12 cellular contexts compared by ENCODE assay signal in genomic region chr2:110482697-110483096, GRCh38. TPM values are rescaled to one million over a fixed set of nuclear protein-coding genes. Genes with fewer than 3 reads are reported as not detected.
A peak's percentile ranks its signal among the peaks of the same experiment; 100 is the strongest.
DNase-seq lines count a peak whose midpoint lies in the region; ATAC-seq, FAIRE-seq and TF ChIP-seq lines count a peak whose summit lies in the region.
"Not testable (repeated sequence)": the region's sequence is repeated elsewhere in the genome, so short reads cannot be mapped to it uniquely, and the experiment has no call there.
"Had no signal": no experiment of that assay in that cellular context is flagged by ENCODE, and none has a peak within 500 bp of the region (broad histone marks: within the 10 kb centered on the region; RNA-seq: fewer than 3 reads in every experiment).

No MANE protein-coding gene starts in this region.

- H2BK5ac ChIP-seq in IMR-90 (ENCODE audit: low read depth, low read length, poor library complexity, severe bottlenecking) = not testable (repeated sequence)

- not testable (repeated sequence) for H3K4me2 ChIP-seq in IMR-90 (ENCODE audit: low read depth, low read length); PC-3 (ENCODE audit: low read length); GM12878 (ENCODE audit: control insufficient read depth, insufficient read depth)

- not testable (repeated sequence) for H4K8ac ChIP-seq in IMR-90 (ENCODE audit: low read depth in 2 of 2, low read length in 2 of 2)

- TF ChIP-seq CTCF in IMR-90 (conservative IDR thresholded peaks at IDR 0.05; ENCODE audit: low read depth, low read length); PC-3 (conservative IDR thresholded peaks at IDR 0.05; ENCODE audit: low read depth, low read length); Panc1 (IDR thresholded peaks at IDR 0.05); RWPE2 (IDR thresholded peaks at IDR 0.05; ENCODE audit: poor library complexity, severe bottlenecking); GM12878 (IDR thresholded peaks at IDR 0.05 in 2 of 3, conservative IDR thresholded peaks at IDR 0.05 in 1 of 3; ENCODE audit: control insufficient read depth in 2 of 3, extremely low read depth in 1 of 3, insufficient read depth in 1 of 3, low read depth in 3 of 3, low read length in 3 of 3); foreskin keratinocyte (conservative IDR thresholded peaks at IDR 0.05): not testable (repeated sequence)

- not testable (repeated sequence) for H3K27me3 ChIP-seq in IMR-90 (ENCODE audit: control insufficient read depth, insufficient read depth, low read length); PC-3 (ENCODE audit: low read length); Panc1 (ENCODE audit: control insufficient read depth, insufficient read depth, low read length); RWPE2 (ENCODE audit: insufficient read depth, poor library complexity, severe bottlenecking); GM12878 (replicated peaks in 1 of 2; ENCODE audit: control insufficient read depth in 2 of 2, insufficient read depth in 2 of 2, low read length in 1 of 2); foreskin keratinocyte

- dilution Hi-C loops in IMR-90 (cut with HindIII; ENCODE audit: low sequenced_read_pairs, unreplicated experiment) = not testable (repeated sequence)

- H3K9me2 ChIP-seq in PC-3 (replicated peaks; ENCODE audit: low read length) = not testable (repeated sequence)

- not testable (repeated sequence) for TF ChIP-seq RAD21 in IMR-90 (IDR thresholded peaks at IDR 0.05; ENCODE audit: low read length); GM12878 (IDR thresholded peaks at IDR 0.05; ENCODE audit: insufficient read depth, low read depth, low read length)

- H2AFZ ChIP-seq in IMR-90 (replicated peaks; ENCODE audit: low read length, poor library complexity); PC-3 (ENCODE audit: low read length); GM12878 (ENCODE audit: control insufficient read depth, low read depth, low read length): not testable (repeated sequence)

- FAIRE-seq in H54 (lab: Jason Lieb, UNC) = peak; percentile 70
- not testable (repeated sequence) for FAIRE-seq in GM12878 (lab: Jason Lieb, UNC)

- H4K5ac ChIP-seq in IMR-90 (ENCODE audit: low read depth, low read length) = not testable (repeated sequence)

- SMC1A ChIA-PET in GM12878 (lab: Charles Lee; ENCODE audit: uncharacterized antibody, unreplicated experiment) = not testable (repeated sequence)

- not testable (repeated sequence) for H3K23ac ChIP-seq in IMR-90 (ENCODE audit: low read depth, low read length)

- POLR2A ChIA-PET in IMR-90 (lab: Charles Lee; ENCODE audit: unreplicated experiment); PC-3 (lab: Charles Lee; ENCODE audit: unreplicated experiment); Panc1 (lab: Charles Lee); GM12878 (lab: Charles Lee): not testable (repeated sequence)

- not testable (repeated sequence) for H3F3A ChIP-seq in PC-3 (ENCODE audit: low read length, unreplicated experiment)

- not testable (repeated sequence) for DNase-seq in H54 (ENCODE audit: insufficient read length, low spot score); IMR-90; PC-3; Panc1 (ENCODE audit: low read depth, low spot score); RWPE2 (ENCODE audit: low spot score); GM12878 (ENCODE audit: low read depth, low spot score); foreskin keratinocyte

- H2AK9ac ChIP-seq in IMR-90 (replicated peaks; ENCODE audit: low read depth, low read length, poor library complexity) = not testable (repeated sequence)

- RAD21 ChIA-PET in GM12878 (lab: Charles Lee; ENCODE audit: unreplicated experiment) = not testable (repeated sequence)

- intact Hi-C loops in IMR-90 (cut with micrococcal nuclease); PC-3 (cut with micrococcal nuclease); Panc1 (cut with micrococcal nuclease; ENCODE audit: unreplicated experiment); GM12878 (cut with micrococcal nuclease; ENCODE audit: unreplicated experiment): not testable (repeated sequence)

- not testable (repeated sequence) for H3K79me2 ChIP-seq in PC-3 (ENCODE audit: low read length); GM12878 (ENCODE audit: control insufficient read depth, insufficient read depth, low read length)

- not testable (repeated sequence) for H3K36me3 ChIP-seq in IMR-90 (ENCODE audit: control insufficient read depth, insufficient read depth, low read length); PC-3 (ENCODE audit: low read depth, low read length); Panc1 (ENCODE audit: control insufficient read depth, insufficient read depth, low read length); RWPE2 (ENCODE audit: low read depth); GM12878 (ENCODE audit: control insufficient read depth in 2 of 2, insufficient read depth in 2 of 2, low read length in 1 of 2)

- H3K9me3 ChIP-seq in IMR-90 (ENCODE audit: control insufficient read depth, insufficient read depth, low read length); PC-3 (ENCODE audit: low read length); Panc1 (ENCODE audit: control insufficient read depth, insufficient read depth, low read depth, low read length); RWPE2 (ENCODE audit: severe bottlenecking); GM12878 (replicated peaks; ENCODE audit: control insufficient read depth, insufficient read depth, low read length): not testable (repeated sequence)

- WGBS in IMR-90 (ENCODE audit: extremely low coverage in 2 of 2, insufficient read length in 1 of 2), 2 experiments = no CpG with 5 or more reads among the region's 4 CpGs
- WGBS in GM12878 (ENCODE audit: insufficient coverage, insufficient replicate concordance, low lambda C conversion rate, missing lambda C conversion rate) = no CpG with 5 or more reads among the region's 4 CpGs

- H3K14ac ChIP-seq in IMR-90 (replicated peaks; ENCODE audit: low read depth, low read length) = not testable (repeated sequence)

- TF ChIP-seq POLR2A in H54 (IDR thresholded peaks at IDR 0.05; ENCODE audit: low read depth, low read length); IMR-90 (IDR thresholded peaks at IDR 0.05; ENCODE audit: low read depth, low read length); GM12878 (IDR thresholded peaks at IDR 0.05; ENCODE audit: low read depth, low read length): not testable (repeated sequence)

- H3K27ac ChIP-seq in IMR-90 (ENCODE audit: insufficient read depth, low read length); PC-3 (ENCODE audit: low read length); Panc1 (ENCODE audit: low read length); RWPE2 (ENCODE audit: poor library complexity, severe bottlenecking); GM12878 (ENCODE audit: control insufficient read depth, insufficient read depth); foreskin keratinocyte: not testable (repeated sequence)

- not testable (repeated sequence) for BruUV-seq in IMR-90 (replicated peaks; lab: Mats Ljungman, UMichigan); PC-3 (replicated peaks; lab: Mats Ljungman, UMichigan); Panc1 (replicated peaks; lab: Mats Ljungman, UMichigan); GM12878 (replicated peaks; lab: Mats Ljungman, UMichigan)

- not testable (repeated sequence) for H3K9me1 ChIP-seq in IMR-90 (ENCODE audit: insufficient read depth, low read length)

- H3K4me3 ChIP-seq in IMR-90 (ENCODE audit: insufficient read depth, low read depth, low read length); PC-3 (ENCODE audit: low read length); Panc1 (ENCODE audit: low read depth in 2 of 2, low read length in 2 of 2); RWPE2 (ENCODE audit: severe bottlenecking); GM12878: not testable (repeated sequence)

- H3K4ac ChIP-seq in IMR-90 (ENCODE audit: low read depth, low read length) = not testable (repeated sequence)

- TF ChIP-seq EP300 in GM12878 (IDR thresholded peaks at IDR 0.05; ENCODE audit: borderline replicate concordance in 1 of 2, control insufficient read depth in 1 of 2, low read depth in 2 of 2, low read length in 2 of 2) = not testable (repeated sequence)

- H3K18ac ChIP-seq in IMR-90 (ENCODE audit: low read depth, low read length) = not testable (repeated sequence)

- H3K56ac ChIP-seq in IMR-90 (ENCODE audit: extremely low read depth, insufficient read depth, low read length) = not testable (repeated sequence)

- H2BK15ac ChIP-seq in IMR-90 (ENCODE audit: low read depth, low read length) = not testable (repeated sequence)

- CTCF ChIA-PET in IMR-90 (lab: Yijun Ruan, JAX); PC-3 (lab: Charles Lee); Panc1 (lab: Charles Lee); GM12878 (lab: Yijun Ruan, JAX): not testable (repeated sequence)

- in situ Hi-C loops in IMR-90 (cut with MboI; ENCODE audit: low sequenced_read_pairs); Panc1 (cut with HindIII; ENCODE audit: low pct_unique_long_range_greater_than_20kb, low sequenced_read_pairs); GM12878 (cut with MboI): not testable (repeated sequence)

- not testable (repeated sequence) for H4K20me1 ChIP-seq in IMR-90 (ENCODE audit: insufficient read depth, low read length); PC-3 (ENCODE audit: low read length); GM12878 (ENCODE audit: control insufficient read depth, insufficient read depth)

- not testable (repeated sequence) for H2BK120ac ChIP-seq in IMR-90 (ENCODE audit: low read depth, low read length)

- not testable (repeated sequence) for H3K9ac ChIP-seq in IMR-90 (ENCODE audit: low read depth, low read length); PC-3 (ENCODE audit: low read length); GM12878 (ENCODE audit: control insufficient read depth, insufficient read depth, low read length)

- not testable (repeated sequence) for H4K91ac ChIP-seq in IMR-90 (ENCODE audit: insufficient read depth, low read depth, low read length)

- H2AK5ac ChIP-seq in IMR-90 (ENCODE audit: low read depth, low read length) = not testable (repeated sequence)

- H3K79me1 ChIP-seq in IMR-90 (ENCODE audit: low read depth in 1 of 2, low read length in 2 of 2) = not testable (repeated sequence)

- H2BK20ac ChIP-seq in IMR-90 (ENCODE audit: low read depth, low read length) = not testable (repeated sequence)

- not testable (repeated sequence) for H3K4me1 ChIP-seq in IMR-90 (ENCODE audit: control insufficient read depth, insufficient read depth, low read length); PC-3 (ENCODE audit: insufficient read depth, low read length); Panc1 (ENCODE audit: control insufficient read depth, insufficient read depth, low read length); RWPE2 (ENCODE audit: insufficient read depth, poor library complexity, severe bottlenecking); GM12878 (ENCODE audit: control insufficient read depth, insufficient read depth, low read length); foreskin keratinocyte

- ATAC-seq in IMR-90 (ENCODE audit: low read depth) (peak; percentile 47; the same call in 1 of the 2 replicates), PC-3 (peak; percentile 74), Panc1 (peak; percentile 63), RWPE2 (ENCODE audit: low read depth) (peak; percentile 44; the same call in 1 of the 3 replicates), SK-N-SH treated with all-trans-retinoic acid at 6 μM for 48 hours (peak; percentile 63), GM12878 (peak; percentile 58), foreskin keratinocyte (peak; percentile 21)

RNA-seq across cellular contexts. Expression of gene LIMS4, which starts 10.1 kb away (rescaled TPM):
- total RNA-seq in IMR-90 (2012; rRNA removed) (2.5 and 3.6 TPM in 2 replicates), PC-3 (2014; rRNA removed) (0.33 TPM in 1 of 2 replicates, not detected in the other), Panc1 (2021; ENCODE audit: unreplicated experiment) (0.51 TPM), GM12878 (2014; rRNA removed) (1.1 TPM in 1 of 2 replicates, not detected in the other), GM12878 (2014; rRNA removed; fragmentation: Illumina TruSeq; extraction: Trizol) (0.13 TPM in 1 of 2 replicates, not detected in the other), GM12878 (2021) (0.40 and 0.49 TPM in 2 replicates), foreskin keratinocyte (1.0 and 1.6 TPM in 2 replicates)
- polyA plus RNA-seq in IMR-90 (2012; rRNA removed) (5.2 and 5.7 TPM in 2 replicates), GM12878 (2011; rRNA removed) (0.53 and 0.91 TPM in 2 replicates), GM12878 (2014; fragmentation: Illumina TruSeq; extraction: Trizol) (0.31 TPM in 1 of 2 replicates, not detected in the other), GM12878 (2014; fragmentation: Nextera tagmentation; extraction: Ambion mirVana) (under 1 TPM; 0.47 to 0.63 TPM), GM12878 (2014; rRNA removed) (1.2 and 1.3 TPM in 2 replicates), GM12878 (2016; fragmentation: Nextera tagmentation; extraction: Ambion mirVana) (under 1 TPM; 0.11 to 0.29 TPM), foreskin keratinocyte (0.10 and 0.17 TPM in 2 replicates)
- 4.4 and 5.2 TPM in 2 replicates for polyA plus RNA-seq in IMR-90 (2012; cell fraction: cytosol; rRNA removed)
- polyA plus RNA-seq in IMR-90 (2012; cell fraction: nucleus; rRNA removed; ENCODE audit: low replicate concordance) = 9.6 and 10.5 TPM in 2 replicates
- 1.5 TPM for polyA plus RNA-seq in Panc1 (2012; ENCODE audit: insufficient read length)
- 1.2 and 3.3 TPM in 2 replicates for total RNA-seq in GM12878 (2013; cell fraction: nucleolus; rRNA removed)
- not detected for polyA plus RNA-seq in GM12878 (2011; ENCODE audit: low read depth)
- 0.20 and 0.30 TPM in 2 replicates for polyA plus RNA-seq in GM12878 (2011; cell fraction: cytosol; rRNA removed)
- polyA plus RNA-seq in GM12878 (2011; cell fraction: nucleus; rRNA removed) = 0.15 TPM in 1 of 2 replicates, not detected in the other
- polyA plus RNA-seq in GM12878 (2012) = not detected in 2 replicates
- polyA minus RNA-seq in GM12878 (2011; rRNA and poly(A)+ RNA removed) = 0.80 and 1.3 TPM in 2 replicates
- polyA minus RNA-seq in GM12878 (2011; cell fraction: cytosol; rRNA and poly(A)+ RNA removed) = not detected in 2 replicates
- 0.24 and 0.57 TPM in 2 replicates for polyA minus RNA-seq in GM12878 (2011; cell fraction: nucleus; rRNA and poly(A)+ RNA removed)
- total RNA-seq: Calu3; CD4-positive, alpha-beta T cell; CD4-positive, CD25-positive, alpha-beta regulatory T cell; CD8-positive, alpha-beta T cell had no signal

Comparison
In these comparisons a context has a peak if more than half of its experiments do, and no peak if none do; other contexts are left out.
1. ATAC-seq: peak in every context shown above with its lines; median percentile 74 in PC-3; 63 in Panc1; 63 in SK-N-SH treated with all-trans-retinoic acid at 6 μM for 48 hours; 58 in GM12878; 47 in IMR-90; 44 in RWPE2; 21 in foreskin keratinocyte.